ENCODE assay signal across 2 cellular contexts in the genomic region with DNA sequence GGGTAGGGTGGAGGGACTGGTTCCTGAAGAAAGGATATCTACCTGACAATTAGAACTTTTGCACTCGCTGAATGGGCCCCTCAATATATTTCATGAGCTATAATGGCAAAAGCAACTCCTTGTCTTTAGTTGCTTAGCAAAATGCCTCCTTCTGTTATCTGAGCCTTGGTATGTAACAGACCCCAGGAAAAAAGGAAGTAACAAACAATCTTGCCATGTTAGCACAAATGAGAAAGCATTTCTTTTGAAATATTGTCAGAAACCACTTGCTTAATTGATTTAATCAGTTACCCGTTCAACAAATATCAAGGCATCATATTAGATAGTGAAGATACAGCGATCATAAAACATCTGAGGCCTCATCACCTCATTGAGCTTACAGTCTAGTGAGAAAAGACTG.
TF ChIP-seq lines count a peak whose summit lies in the region.

No MANE protein-coding gene starts in this region.

TF ChIP-seq in A549, 52 proteins besides CTCF, POLR2A, EP300 and RAD21 (continued from another document):
- TF ChIP-seq, protein P1, sequence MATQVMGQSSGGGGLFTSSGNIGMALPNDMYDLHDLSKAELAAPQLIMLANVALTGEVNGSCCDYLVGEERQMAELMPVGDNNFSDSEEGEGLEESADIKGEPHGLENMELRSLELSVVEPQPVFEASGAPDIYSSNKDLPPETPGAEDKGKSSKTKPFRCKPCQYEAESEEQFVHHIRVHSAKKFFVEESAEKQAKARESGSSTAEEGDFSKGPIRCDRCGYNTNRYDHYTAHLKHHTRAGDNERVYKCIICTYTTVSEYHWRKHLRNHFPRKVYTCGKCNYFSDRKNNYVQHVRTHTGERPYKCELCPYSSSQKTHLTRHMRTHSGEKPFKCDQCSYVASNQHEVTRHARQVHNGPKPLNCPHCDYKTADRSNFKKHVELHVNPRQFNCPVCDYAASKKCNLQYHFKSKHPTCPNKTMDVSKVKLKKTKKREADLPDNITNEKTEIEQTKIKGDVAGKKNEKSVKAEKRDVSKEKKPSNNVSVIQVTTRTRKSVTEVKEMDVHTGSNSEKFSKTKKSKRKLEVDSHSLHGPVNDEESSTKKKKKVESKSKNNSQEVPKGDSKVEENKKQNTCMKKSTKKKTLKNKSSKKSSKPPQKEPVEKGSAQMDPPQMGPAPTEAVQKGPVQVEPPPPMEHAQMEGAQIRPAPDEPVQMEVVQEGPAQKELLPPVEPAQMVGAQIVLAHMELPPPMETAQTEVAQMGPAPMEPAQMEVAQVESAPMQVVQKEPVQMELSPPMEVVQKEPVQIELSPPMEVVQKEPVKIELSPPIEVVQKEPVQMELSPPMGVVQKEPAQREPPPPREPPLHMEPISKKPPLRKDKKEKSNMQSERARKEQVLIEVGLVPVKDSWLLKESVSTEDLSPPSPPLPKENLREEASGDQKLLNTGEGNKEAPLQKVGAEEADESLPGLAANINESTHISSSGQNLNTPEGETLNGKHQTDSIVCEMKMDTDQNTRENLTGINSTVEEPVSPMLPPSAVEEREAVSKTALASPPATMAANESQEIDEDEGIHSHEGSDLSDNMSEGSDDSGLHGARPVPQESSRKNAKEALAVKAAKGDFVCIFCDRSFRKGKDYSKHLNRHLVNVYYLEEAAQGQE (IDR thresholded peaks at IDR 0.05), result no peak
- TF ChIP-seq BHLHE40 (IDR thresholded peaks at IDR 0.05; ENCODE audit: low read depth, low read length) (no peak), FOSL2 (IDR thresholded peaks at IDR 0.05) (no peak), FOSL2 (CRISPR knock-in tag; IDR thresholded peaks at IDR 0.05) (no peak), MAZ (IDR thresholded peaks at IDR 0.05; ENCODE audit: borderline replicate concordance, low read depth, low read length) (no peak)
- TF ChIP-seq, protein P2, sequence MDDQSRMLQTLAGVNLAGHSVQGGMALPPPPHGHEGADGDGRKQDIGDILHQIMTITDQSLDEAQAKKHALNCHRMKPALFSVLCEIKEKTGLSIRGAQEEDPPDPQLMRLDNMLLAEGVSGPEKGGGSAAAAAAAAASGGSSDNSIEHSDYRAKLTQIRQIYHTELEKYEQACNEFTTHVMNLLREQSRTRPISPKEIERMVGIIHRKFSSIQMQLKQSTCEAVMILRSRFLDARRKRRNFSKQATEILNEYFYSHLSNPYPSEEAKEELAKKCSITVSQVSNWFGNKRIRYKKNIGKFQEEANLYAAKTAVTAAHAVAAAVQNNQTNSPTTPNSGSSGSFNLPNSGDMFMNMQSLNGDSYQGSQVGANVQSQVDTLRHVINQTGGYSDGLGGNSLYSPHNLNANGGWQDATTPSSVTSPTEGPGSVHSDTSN (IDR thresholded peaks at IDR 0.05), result no peak
TF ChIP-seq in A549: peak in this region for 0.

TF ChIP-seq in K562, 482 proteins besides CTCF, POLR2A, EP300 and RAD21 (continued from another document):
- TF ChIP-seq, protein P3, sequence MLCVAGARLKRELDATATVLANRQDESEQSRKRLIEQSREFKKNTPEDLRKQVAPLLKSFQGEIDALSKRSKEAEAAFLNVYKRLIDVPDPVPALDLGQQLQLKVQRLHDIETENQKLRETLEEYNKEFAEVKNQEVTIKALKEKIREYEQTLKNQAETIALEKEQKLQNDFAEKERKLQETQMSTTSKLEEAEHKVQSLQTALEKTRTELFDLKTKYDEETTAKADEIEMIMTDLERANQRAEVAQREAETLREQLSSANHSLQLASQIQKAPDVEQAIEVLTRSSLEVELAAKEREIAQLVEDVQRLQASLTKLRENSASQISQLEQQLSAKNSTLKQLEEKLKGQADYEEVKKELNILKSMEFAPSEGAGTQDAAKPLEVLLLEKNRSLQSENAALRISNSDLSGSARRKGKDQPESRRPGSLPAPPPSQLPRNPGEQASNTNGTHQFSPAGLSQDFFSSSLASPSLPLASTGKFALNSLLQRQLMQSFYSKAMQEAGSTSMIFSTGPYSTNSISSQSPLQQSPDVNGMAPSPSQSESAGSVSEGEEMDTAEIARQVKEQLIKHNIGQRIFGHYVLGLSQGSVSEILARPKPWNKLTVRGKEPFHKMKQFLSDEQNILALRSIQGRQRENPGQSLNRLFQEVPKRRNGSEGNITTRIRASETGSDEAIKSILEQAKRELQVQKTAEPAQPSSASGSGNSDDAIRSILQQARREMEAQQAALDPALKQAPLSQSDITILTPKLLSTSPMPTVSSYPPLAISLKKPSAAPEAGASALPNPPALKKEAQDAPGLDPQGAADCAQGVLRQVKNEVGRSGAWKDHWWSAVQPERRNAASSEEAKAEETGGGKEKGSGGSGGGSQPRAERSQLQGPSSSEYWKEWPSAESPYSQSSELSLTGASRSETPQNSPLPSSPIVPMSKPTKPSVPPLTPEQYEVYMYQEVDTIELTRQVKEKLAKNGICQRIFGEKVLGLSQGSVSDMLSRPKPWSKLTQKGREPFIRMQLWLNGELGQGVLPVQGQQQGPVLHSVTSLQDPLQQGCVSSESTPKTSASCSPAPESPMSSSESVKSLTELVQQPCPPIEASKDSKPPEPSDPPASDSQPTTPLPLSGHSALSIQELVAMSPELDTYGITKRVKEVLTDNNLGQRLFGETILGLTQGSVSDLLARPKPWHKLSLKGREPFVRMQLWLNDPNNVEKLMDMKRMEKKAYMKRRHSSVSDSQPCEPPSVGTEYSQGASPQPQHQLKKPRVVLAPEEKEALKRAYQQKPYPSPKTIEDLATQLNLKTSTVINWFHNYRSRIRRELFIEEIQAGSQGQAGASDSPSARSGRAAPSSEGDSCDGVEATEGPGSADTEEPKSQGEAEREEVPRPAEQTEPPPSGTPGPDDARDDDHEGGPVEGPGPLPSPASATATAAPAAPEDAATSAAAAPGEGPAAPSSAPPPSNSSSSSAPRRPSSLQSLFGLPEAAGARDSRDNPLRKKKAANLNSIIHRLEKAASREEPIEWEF (CRISPR knock-in tag; IDR thresholded peaks at IDR 0.05), result no peak
- peak; percentile 48; the same call in 1 of the 2 replicates for TF ChIP-seq MAFG (tag; conservative IDR thresholded peaks at IDR 0.05)
- no peak for TF ChIP-seq TBP (optimal IDR thresholded peaks at IDR 0.05; ENCODE audit: low read depth, low read length)
- TF ChIP-seq, protein P4, sequence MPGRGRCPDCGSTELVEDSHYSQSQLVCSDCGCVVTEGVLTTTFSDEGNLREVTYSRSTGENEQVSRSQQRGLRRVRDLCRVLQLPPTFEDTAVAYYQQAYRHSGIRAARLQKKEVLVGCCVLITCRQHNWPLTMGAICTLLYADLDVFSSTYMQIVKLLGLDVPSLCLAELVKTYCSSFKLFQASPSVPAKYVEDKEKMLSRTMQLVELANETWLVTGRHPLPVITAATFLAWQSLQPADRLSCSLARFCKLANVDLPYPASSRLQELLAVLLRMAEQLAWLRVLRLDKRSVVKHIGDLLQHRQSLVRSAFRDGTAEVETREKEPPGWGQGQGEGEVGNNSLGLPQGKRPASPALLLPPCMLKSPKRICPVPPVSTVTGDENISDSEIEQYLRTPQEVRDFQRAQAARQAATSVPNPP (IDR thresholded peaks at IDR 0.05; ENCODE audit: borderline replicate concordance, insufficient read depth, insufficient read length), result no peak
- TF ChIP-seq ZBTB7A (IDR thresholded peaks at IDR 0.05; ENCODE audit: borderline replicate concordance, control insufficient read depth, low read depth, low read length), result no peak
- TF ChIP-seq ZNF197 (CRISPR knock-in tag; IDR thresholded peaks at IDR 0.05; ENCODE audit: low read depth), result no peak
- no peak for TF ChIP-seq HDAC8 (tag; IDR thresholded peaks at IDR 0.05)
- TF ChIP-seq C11orf30 (IDR thresholded peaks at IDR 0.05; ENCODE audit: low read depth), result peak; percentile 58
- TF ChIP-seq ZNF316 (IDR thresholded peaks at IDR 0.05), result peak; percentile 39
- TF ChIP-seq TEAD4 (IDR thresholded peaks at IDR 0.05; ENCODE audit: low read length), result peak; percentile 50; the same call in 1 of the 2 replicates
- no peak for TF ChIP-seq TEAD4 (CRISPR knock-in tag; IDR thresholded peaks at IDR 0.05; ENCODE audit: borderline replicate concordance)
- TF ChIP-seq NFE2 (IDR thresholded peaks at IDR 0.05; ENCODE audit: low read depth), result 0 out of 2 replicates have a peak, but pooled peaks have one; percentile 29
